Comparison of ENCODE assay signal across 13 cellular contexts in genomic region chr13:99237981-99238662, GRCh38. TPM values are rescaled to one million over a fixed set of nuclear protein-coding genes. Genes with fewer than 3 reads are reported as not detected.
A peak's percentile ranks its signal among the peaks of the same experiment; 100 is the strongest.
DNase-seq lines count a peak whose midpoint lies in the region; ATAC-seq and TF ChIP-seq lines count a peak whose summit lies in the region.
"Had no signal": no experiment of that assay in that cellular context is flagged by ENCODE, and none has a peak within 500 bp of the region (broad histone marks: within the 10 kb centered on the region; RNA-seq: fewer than 3 reads in every experiment).

No MANE protein-coding gene starts in this region.

- H3F3A ChIP-seq in SK-N-SH (replicated peaks; ENCODE audit: insufficient read depth), result no peaks in the 10 kb centered on the region

- no peak overlapping the region for H3K27ac ChIP-seq in RWPE1
- no peak overlapping the region for H3K27ac ChIP-seq in SK-N-SH (ENCODE audit: low read depth in 2 of 2, low read length in 1 of 2)
- H3K27ac ChIP-seq: A549, epithelial cell of prostate had no signal

- H3K9ac ChIP-seq in SK-N-SH, result no peak overlapping the region

- no peak for TF ChIP-seq CTCF in RWPE1 (conservative IDR thresholded peaks at IDR 0.05; ENCODE audit: low read depth)
- TF ChIP-seq CTCF in SK-N-SH (IDR thresholded peaks at IDR 0.05), result no peak

- peaks cover 0 to 2% of the 10 kb centered on the region in 2 experiments; a peak in 1 of 4 replicates for H3K4me1 ChIP-seq in SK-N-SH (ENCODE audit: control insufficient read depth in 1 of 2, insufficient read depth in 2 of 2, low read depth in 1 of 2, low read length in 1 of 2)
- H3K4me1 ChIP-seq: A549 had no signal

- peak overlapping the region; percentile 64 for H3K4me3 Mint-ChIP-seq in activated CD4-positive, alpha-beta T cell treated with anti-CD3 and anti-CD28 coated beads for 36 hours
- peak overlapping the region; percentile 83 for H3K4me3 Mint-ChIP-seq in activated T-helper 17 cell treated with anti-CD3 and anti-CD28 coated beads, Interleukin-2, amount 50 U/mL, for 72 hours

- intact Hi-C loops in activated CD4-positive, alpha-beta T cell treated with anti-CD3 and anti-CD28 coated beads for 36 hours (cut with DNase I, micrococcal nuclease), result loop anchor here (2.0 to 5.0 kb wide), 2 partner anchors 17 to 36 kb away; partner anchors contain the start of gene UBAC2 (in 1 of the 2)

- no peak overlapping the region for H2AFZ ChIP-seq in SK-N-SH (ENCODE audit: low read depth)

- DNase-seq in activated CD4-positive, alpha-beta T cell treated with anti-CD3 and anti-CD28 coated beads for 36 hours, result peak; percentile 58
- no peak for DNase-seq in activated CD4-positive, alpha-beta T cell treated with anti-CD3 and anti-CD28 coated beads, Interleukin-2, amount 50 U/mL, for 1 hour
- peak; percentile 36 for DNase-seq in stimulated activated CD4-positive, alpha-beta T cell treated with anti-CD3 and anti-CD28 coated beads, Interleukin-4, amount 100 ng/mL, for 24 hours
- DNase-seq in RWPE1 (ENCODE audit: low spot score), result no peak
- DNase-seq in SK-N-SH, result no peak
- DNase-seq in NCI-H345 (lab: John Stamatoyannopoulos, UW), result no peak
- DNase-seq: NCI-H2081 had no signal

- CTCF ChIA-PET in activated CD4-positive, alpha-beta T cell treated with anti-CD3 and anti-CD28 coated beads for 36 hours (lab: Charles Lee), result interaction anchor here (0.5 to 1.3 kb wide), 8 partner anchors 8 to 753 kb away, joined by 3 to 6 read pairs (median 3); no protein-coding TSS in a partner anchor
- CTCF ChIA-PET in RWPE1 (lab: Yijun Ruan, JAX), result no interaction called here
- CTCF ChIA-PET in SK-N-SH (lab: Yijun Ruan, JAX), result interaction anchor here (1.5 kb wide), 1 partner anchor 37 kb away, joined by 3 read pairs; no protein-coding TSS in a partner anchor

- POLR2A ChIA-PET in activated CD4-positive, alpha-beta T cell treated with anti-CD3 and anti-CD28 coated beads for 36 hours (lab: Charles Lee), result interaction anchor here (0.6 kb wide), 2 partner anchors 17 to 169 kb away, joined by 3 to 4 read pairs; no protein-coding TSS in a partner anchor
- POLR2A ChIA-PET in RWPE1 (lab: Yijun Ruan, JAX; ENCODE audit: low non-redundant PET) (no interaction called here), SK-N-SH (lab: Yijun Ruan, JAX) (no interaction called here)

- H4K20me1 ChIP-seq in SK-N-SH (ENCODE audit: insufficient read depth), result no peaks in the 10 kb centered on the region

- H3K9me3 Mint-ChIP-seq in activated CD4-positive, alpha-beta T cell treated with anti-CD3 and anti-CD28 coated beads for 36 hours (ENCODE audit: low read depth), result no peaks in the 10 kb centered on the region
- H3K9me3 Mint-ChIP-seq in activated T-helper 17 cell treated with anti-CD3 and anti-CD28 coated beads, Interleukin-2, amount 50 U/mL, for 72 hours, result no peaks in the 10 kb centered on the region

- no peaks in the 10 kb centered on the region for H3K9me2 ChIP-seq in SK-N-SH

- no peak overlapping the region for H3K4me2 ChIP-seq in SK-N-SH
- H3K4me2 ChIP-seq: A549 had no signal

- peaks cover 49% of the 10 kb centered on the region for H3K36me3 Mint-ChIP-seq in activated CD4-positive, alpha-beta T cell treated with anti-CD3 and anti-CD28 coated beads for 36 hours (ENCODE audit: low read depth)
- peaks cover 53% of the 10 kb centered on the region for H3K36me3 Mint-ChIP-seq in activated T-helper 17 cell treated with anti-CD3 and anti-CD28 coated beads, Interleukin-2, amount 50 U/mL, for 72 hours (ENCODE audit: low read depth)

- H3K79me2 ChIP-seq in SK-N-SH (ENCODE audit: insufficient read depth), result peaks cover 18% of the 10 kb centered on the region

- TF ChIP-seq EP300 in SK-N-SH (IDR thresholded peaks at IDR 0.05; ENCODE audit: borderline replicate concordance in 1 of 2, low read depth in 1 of 2, low read length in 1 of 2), result no peak

- peak overlapping the region; percentile 92 for H3K27ac Mint-ChIP-seq in activated CD4-positive, alpha-beta T cell treated with anti-CD3 and anti-CD28 coated beads for 36 hours
- H3K27ac Mint-ChIP-seq in activated T-helper 17 cell treated with anti-CD3 and anti-CD28 coated beads, Interleukin-2, amount 50 U/mL, for 72 hours, result peak overlapping the region; percentile 85

- peaks cover 60% of the 10 kb centered on the region for H3K4me1 Mint-ChIP-seq in activated CD4-positive, alpha-beta T cell treated with anti-CD3 and anti-CD28 coated beads for 36 hours
- peaks cover 38% of the 10 kb centered on the region for H3K4me1 Mint-ChIP-seq in activated T-helper 17 cell treated with anti-CD3 and anti-CD28 coated beads, Interleukin-2, amount 50 U/mL, for 72 hours

- no peak for TF ChIP-seq RAD21 in SK-N-SH (IDR thresholded peaks at IDR 0.05; ENCODE audit: low read length)

- peak; percentile 88 for ATAC-seq in activated CD4-positive, alpha-beta T cell treated with anti-CD3 and anti-CD28 coated beads for 36 hours
- peak; percentile 70 for ATAC-seq in HG02798 (IDR thresholded peaks at IDR 0.05; ENCODE audit: poor library complexity, unreplicated experiment)
- peak; percentile 85 for ATAC-seq in activated T-helper 17 cell treated with anti-CD3 and anti-CD28 coated beads, Interleukin-2, amount 50 U/mL, for 72 hours (replicated peaks)
- ATAC-seq: A549, HCT116 had no signal

- H3K4me3 ChIP-seq in SK-N-SH (ENCODE audit: low read depth in 2 of 2, low read length in 1 of 2), result no peak overlapping the region
- H3K4me3 ChIP-seq: A549 had no signal

- no peaks in the 10 kb centered on the region for H3K27me3 ChIP-seq in SK-N-SH (ENCODE audit: insufficient read depth)

- H3K9me3 ChIP-seq in SK-N-SH, result no peaks in the 10 kb centered on the region
- H3K9me3 ChIP-seq: A549 had no signal

- H3K36me3 ChIP-seq in SK-N-SH (replicated peaks in 1 of 2; ENCODE audit: control insufficient read depth in 1 of 2, insufficient read depth in 2 of 2, low read length in 1 of 2), result peaks cover 11 to 23% of the 10 kb centered on the region in 2 experiments

- 94% methylated on average over 8 of the region's 8 CpGs for WGBS in SK-N-SH (ENCODE audit: low lambda C conversion rate)

- no peaks in the 10 kb centered on the region for H3K27me3 Mint-ChIP-seq in activated CD4-positive, alpha-beta T cell treated with anti-CD3 and anti-CD28 coated beads for 36 hours
- H3K27me3 Mint-ChIP-seq in activated T-helper 17 cell treated with anti-CD3 and anti-CD28 coated beads, Interleukin-2, amount 50 U/mL, for 72 hours, result no peaks in the 10 kb centered on the region

TF ChIP-seq in SK-N-SH, 30 proteins besides CTCF, POLR2A, EP300 and RAD21:
- TF ChIP-seq SIN3A (IDR thresholded peaks at IDR 0.05; ENCODE audit: borderline replicate concordance, low read depth, low read length), result no peak
- no peak for TF ChIP-seq TCF12 (IDR thresholded peaks at IDR 0.05)
- no peak for TF ChIP-seq EZH2phosphoT487 (IDR thresholded peaks at IDR 0.05; ENCODE audit: borderline replicate concordance, low read depth)
- TF ChIP-seq SMC3 (IDR thresholded peaks at IDR 0.05; ENCODE audit: low read depth, low read length), result no peak
- TF ChIP-seq RFX5 (IDR thresholded peaks at IDR 0.05; ENCODE audit: low read length), result no peak
- no peak for TF ChIP-seq GABPA (IDR thresholded peaks at IDR 0.05; ENCODE audit: low read depth)
- TF ChIP-seq IRF3 (IDR thresholded peaks at IDR 0.05; ENCODE audit: low read depth, low read length), result no peak
- no peak for TF ChIP-seq RCOR1 (IDR thresholded peaks at IDR 0.05; ENCODE audit: low read length)

RNA-seq across cellular contexts. Expression of gene GPR18, which starts 20.1 kb away (rescaled TPM):
- total RNA-seq in activated CD4-positive, alpha-beta T cell treated with anti-CD3 and anti-CD28 coated beads for 36 hours, result 1 to 10 TPM; 6.0 to 9.5 TPM
- total RNA-seq in activated T-helper 17 cell treated with anti-CD3 and anti-CD28 coated beads, Interleukin-2, amount 50 U/mL, for 72 hours, result 10 to 100 TPM in 1 of 2 donors, 1 to 10 TPM in 1; 8.7 to 10.1 TPM
- not detected in 2 replicates for polyA plus RNA-seq in SK-N-SH (2012; rRNA removed)
- not detected in 2 replicates for polyA plus RNA-seq in SK-N-SH (2012; cell fraction: cytosol; rRNA removed)
- not detected in 2 replicates for polyA plus RNA-seq in SK-N-SH (2012; cell fraction: nucleus; rRNA removed)
- polyA plus RNA-seq: A549, neural cell had no signal

RNA-seq across cellular contexts. Expression of gene UBAC2, which starts 37.5 kb away (rescaled TPM):
- 10 to 100 TPM; 48.4 to 56.3 TPM for total RNA-seq in activated CD4-positive, alpha-beta T cell treated with anti-CD3 and anti-CD28 coated beads for 36 hours
- total RNA-seq in activated T-helper 17 cell treated with anti-CD3 and anti-CD28 coated beads, Interleukin-2, amount 50 U/mL, for 72 hours, result 10 to 100 TPM; 39.0 to 46.1 TPM
- 79.0 and 97.4 TPM in 2 replicates for polyA plus RNA-seq in SK-N-SH (2012; rRNA removed)
- 81.9 and 98.8 TPM in 2 replicates for polyA plus RNA-seq in SK-N-SH (2012; cell fraction: cytosol; rRNA removed)
- 34.7 and 42.7 TPM in 2 replicates for polyA plus RNA-seq in SK-N-SH (2012; cell fraction: nucleus; rRNA removed)

Comparison
In these comparisons a context has a peak if more than half of its experiments do, and no peak if none do; other contexts are left out.
1. DNase-seq: peak in activated CD4-positive, alpha-beta T cell treated with anti-CD3 and anti-CD28 coated beads for 36 hours (single experiment) and stimulated activated CD4-positive, alpha-beta T cell treated with anti-CD3 and anti-CD28 coated beads, Interleukin-4, amount 100 ng/mL, for 24 hours (single experiment); none in activated CD4-positive, alpha-beta T cell treated with anti-CD3 and anti-CD28 coated beads, Interleukin-2, amount 50 U/mL, for 1 hour (single experiment), RWPE1 (single experiment), SK-N-SH (single experiment) and NCI-H345 (single experiment).
2. Peak in every context shown above with its lines, with median percentiles within 50 percentile points of each other: ATAC-seq.